In the genomic region with DNA sequence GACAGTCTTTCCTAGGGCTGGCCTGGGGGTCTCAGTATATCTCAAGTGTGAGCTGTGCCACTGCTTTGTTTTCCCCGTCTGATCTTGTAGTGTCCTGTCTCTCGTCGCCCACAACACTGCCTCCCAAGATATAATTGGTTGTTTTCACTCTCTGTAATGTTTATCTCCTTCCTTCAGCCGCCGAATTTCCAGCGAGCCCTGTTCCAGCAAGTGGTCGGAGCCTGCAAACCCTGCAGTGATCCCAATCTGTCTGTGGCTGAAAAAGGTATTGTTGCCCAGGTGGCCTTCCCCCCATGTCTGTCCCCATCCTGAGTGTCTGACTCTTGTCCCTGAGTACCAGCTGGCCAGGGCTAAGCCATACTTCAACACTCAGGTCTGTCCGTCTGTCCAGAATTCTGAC, we compare ENCODE assay signal across 1 cellular context.
TF ChIP-seq lines count a peak whose summit lies in the region.

No MANE protein-coding gene starts in this region.

TF ChIP-seq in H1, 55 proteins besides CTCF, POLR2A, EP300 and RAD21:
- TF ChIP-seq SAP30 (IDR thresholded peaks at IDR 0.05; ENCODE audit: insufficient read depth, insufficient replicate concordance, low read length) (no peak), HDAC2 (IDR thresholded peaks at IDR 0.05; ENCODE audit: borderline replicate concordance in 1 of 2, low read depth in 2 of 2, low read length in 2 of 2) (no peak), SIRT6 (IDR thresholded peaks at IDR 0.05; ENCODE audit: low read length) (no peak), TAF7 (optimal IDR thresholded peaks at IDR 0.05; ENCODE audit: borderline replicate concordance, low read depth, low read length) (no peak), NRF1 (IDR thresholded peaks at IDR 0.05; ENCODE audit: low read depth, low read length) (no peak), BRCA1 (IDR thresholded peaks at IDR 0.05; ENCODE audit: low read depth, low read length) (no peak), TCF12 (IDR thresholded peaks at IDR 0.05; ENCODE audit: low read depth, low read length) (no peak), FOSL1 (IDR thresholded peaks at IDR 0.05; ENCODE audit: insufficient read depth, low read depth, low read length) (no peak)
- TF ChIP-seq, protein P1, sequence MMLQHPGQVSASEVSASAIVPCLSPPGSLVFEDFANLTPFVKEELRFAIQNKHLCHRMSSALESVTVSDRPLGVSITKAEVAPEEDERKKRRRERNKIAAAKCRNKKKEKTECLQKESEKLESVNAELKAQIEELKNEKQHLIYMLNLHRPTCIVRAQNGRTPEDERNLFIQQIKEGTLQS (IDR thresholded peaks at IDR 0.05; ENCODE audit: insufficient read depth, low read depth, low read length), result no peak
- TF ChIP-seq, protein P2, sequence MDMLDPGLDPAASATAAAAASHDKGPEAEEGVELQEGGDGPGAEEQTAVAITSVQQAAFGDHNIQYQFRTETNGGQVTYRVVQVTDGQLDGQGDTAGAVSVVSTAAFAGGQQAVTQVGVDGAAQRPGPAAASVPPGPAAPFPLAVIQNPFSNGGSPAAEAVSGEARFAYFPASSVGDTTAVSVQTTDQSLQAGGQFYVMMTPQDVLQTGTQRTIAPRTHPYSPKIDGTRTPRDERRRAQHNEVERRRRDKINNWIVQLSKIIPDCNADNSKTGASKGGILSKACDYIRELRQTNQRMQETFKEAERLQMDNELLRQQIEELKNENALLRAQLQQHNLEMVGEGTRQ (IDR thresholded peaks at IDR 0.05; ENCODE audit: low read length), result no peak
- TF ChIP-seq, protein P3, sequence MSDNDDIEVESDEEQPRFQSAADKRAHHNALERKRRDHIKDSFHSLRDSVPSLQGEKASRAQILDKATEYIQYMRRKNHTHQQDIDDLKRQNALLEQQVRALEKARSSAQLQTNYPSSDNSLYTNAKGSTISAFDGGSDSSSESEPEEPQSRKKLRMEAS (IDR thresholded peaks at IDR 0.05), result no peak
- TF ChIP-seq, protein P4, sequence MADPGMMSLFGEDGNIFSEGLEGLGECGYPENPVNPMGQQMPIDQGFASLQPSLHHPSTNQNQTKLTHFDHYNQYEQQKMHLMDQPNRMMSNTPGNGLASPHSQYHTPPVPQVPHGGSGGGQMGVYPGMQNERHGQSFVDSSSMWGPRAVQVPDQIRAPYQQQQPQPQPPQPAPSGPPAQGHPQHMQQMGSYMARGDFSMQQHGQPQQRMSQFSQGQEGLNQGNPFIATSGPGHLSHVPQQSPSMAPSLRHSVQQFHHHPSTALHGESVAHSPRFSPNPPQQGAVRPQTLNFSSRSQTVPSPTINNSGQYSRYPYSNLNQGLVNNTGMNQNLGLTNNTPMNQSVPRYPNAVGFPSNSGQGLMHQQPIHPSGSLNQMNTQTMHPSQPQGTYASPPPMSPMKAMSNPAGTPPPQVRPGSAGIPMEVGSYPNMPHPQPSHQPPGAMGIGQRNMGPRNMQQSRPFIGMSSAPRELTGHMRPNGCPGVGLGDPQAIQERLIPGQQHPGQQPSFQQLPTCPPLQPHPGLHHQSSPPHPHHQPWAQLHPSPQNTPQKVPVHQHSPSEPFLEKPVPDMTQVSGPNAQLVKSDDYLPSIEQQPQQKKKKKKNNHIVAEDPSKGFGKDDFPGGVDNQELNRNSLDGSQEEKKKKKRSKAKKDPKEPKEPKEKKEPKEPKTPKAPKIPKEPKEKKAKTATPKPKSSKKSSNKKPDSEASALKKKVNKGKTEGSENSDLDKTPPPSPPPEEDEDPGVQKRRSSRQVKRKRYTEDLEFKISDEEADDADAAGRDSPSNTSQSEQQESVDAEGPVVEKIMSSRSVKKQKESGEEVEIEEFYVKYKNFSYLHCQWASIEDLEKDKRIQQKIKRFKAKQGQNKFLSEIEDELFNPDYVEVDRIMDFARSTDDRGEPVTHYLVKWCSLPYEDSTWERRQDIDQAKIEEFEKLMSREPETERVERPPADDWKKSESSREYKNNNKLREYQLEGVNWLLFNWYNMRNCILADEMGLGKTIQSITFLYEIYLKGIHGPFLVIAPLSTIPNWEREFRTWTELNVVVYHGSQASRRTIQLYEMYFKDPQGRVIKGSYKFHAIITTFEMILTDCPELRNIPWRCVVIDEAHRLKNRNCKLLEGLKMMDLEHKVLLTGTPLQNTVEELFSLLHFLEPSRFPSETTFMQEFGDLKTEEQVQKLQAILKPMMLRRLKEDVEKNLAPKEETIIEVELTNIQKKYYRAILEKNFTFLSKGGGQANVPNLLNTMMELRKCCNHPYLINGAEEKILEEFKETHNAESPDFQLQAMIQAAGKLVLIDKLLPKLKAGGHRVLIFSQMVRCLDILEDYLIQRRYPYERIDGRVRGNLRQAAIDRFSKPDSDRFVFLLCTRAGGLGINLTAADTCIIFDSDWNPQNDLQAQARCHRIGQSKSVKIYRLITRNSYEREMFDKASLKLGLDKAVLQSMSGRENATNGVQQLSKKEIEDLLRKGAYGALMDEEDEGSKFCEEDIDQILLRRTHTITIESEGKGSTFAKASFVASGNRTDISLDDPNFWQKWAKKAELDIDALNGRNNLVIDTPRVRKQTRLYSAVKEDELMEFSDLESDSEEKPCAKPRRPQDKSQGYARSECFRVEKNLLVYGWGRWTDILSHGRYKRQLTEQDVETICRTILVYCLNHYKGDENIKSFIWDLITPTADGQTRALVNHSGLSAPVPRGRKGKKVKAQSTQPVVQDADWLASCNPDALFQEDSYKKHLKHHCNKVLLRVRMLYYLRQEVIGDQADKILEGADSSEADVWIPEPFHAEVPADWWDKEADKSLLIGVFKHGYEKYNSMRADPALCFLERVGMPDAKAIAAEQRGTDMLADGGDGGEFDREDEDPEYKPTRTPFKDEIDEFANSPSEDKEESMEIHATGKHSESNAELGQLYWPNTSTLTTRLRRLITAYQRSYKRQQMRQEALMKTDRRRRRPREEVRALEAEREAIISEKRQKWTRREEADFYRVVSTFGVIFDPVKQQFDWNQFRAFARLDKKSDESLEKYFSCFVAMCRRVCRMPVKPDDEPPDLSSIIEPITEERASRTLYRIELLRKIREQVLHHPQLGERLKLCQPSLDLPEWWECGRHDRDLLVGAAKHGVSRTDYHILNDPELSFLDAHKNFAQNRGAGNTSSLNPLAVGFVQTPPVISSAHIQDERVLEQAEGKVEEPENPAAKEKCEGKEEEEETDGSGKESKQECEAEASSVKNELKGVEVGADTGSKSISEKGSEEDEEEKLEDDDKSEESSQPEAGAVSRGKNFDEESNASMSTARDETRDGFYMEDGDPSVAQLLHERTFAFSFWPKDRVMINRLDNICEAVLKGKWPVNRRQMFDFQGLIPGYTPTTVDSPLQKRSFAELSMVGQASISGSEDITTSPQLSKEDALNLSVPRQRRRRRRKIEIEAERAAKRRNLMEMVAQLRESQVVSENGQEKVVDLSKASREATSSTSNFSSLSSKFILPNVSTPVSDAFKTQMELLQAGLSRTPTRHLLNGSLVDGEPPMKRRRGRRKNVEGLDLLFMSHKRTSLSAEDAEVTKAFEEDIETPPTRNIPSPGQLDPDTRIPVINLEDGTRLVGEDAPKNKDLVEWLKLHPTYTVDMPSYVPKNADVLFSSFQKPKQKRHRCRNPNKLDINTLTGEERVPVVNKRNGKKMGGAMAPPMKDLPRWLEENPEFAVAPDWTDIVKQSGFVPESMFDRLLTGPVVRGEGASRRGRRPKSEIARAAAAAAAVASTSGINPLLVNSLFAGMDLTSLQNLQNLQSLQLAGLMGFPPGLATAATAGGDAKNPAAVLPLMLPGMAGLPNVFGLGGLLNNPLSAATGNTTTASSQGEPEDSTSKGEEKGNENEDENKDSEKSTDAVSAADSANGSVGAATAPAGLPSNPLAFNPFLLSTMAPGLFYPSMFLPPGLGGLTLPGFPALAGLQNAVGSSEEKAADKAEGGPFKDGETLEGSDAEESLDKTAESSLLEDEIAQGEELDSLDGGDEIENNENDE (IDR thresholded peaks at IDR 0.05; ENCODE audit: insufficient replicate concordance, low read length), result no peak
